In the genomic region with DNA sequence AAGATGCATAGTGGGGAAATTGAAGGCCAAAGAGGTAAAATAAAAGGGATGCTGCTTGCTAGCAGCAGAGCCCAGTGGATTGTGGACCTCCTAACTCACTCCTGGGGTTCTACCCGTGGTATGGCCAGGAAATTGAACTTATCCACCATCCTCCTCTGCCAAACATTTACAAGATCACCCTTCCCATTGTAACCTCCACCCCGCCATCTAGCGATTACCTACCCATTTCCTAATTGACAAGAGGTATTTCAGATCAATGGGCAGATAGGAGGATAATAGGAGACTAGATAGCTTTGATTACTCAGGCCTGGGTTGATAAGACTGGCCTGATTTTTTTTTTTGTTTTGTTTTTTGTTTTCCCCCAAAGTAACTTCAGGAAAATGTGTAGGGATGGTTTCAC, we compare ENCODE assay signal across 23 cellular contexts.
"Had no signal": no experiment of that assay in that cellular context is flagged by ENCODE, and none has a peak within 500 bp of the region (broad histone marks: within the 10 kb centered on the region; RNA-seq: fewer than 3 reads in every experiment).

No MANE protein-coding gene starts in this region.

- H3K4me1 ChIP-seq: colonic mucosa, foreskin keratinocyte, gastroesophageal sphincter, heart left ventricle, left ventricle myocardium inferior, lower lobe of right lung had no signal

- H3K4me3 Mint-ChIP-seq: dendritic cell treated with granulocyte-macrophage colony-stimulating factor and Interleukin-4, amounts not matched to agents 40 ng/mL and 50 ng/mL, for 4 days; effector memory CD8-positive, alpha-beta T cell; immature natural killer cell; naive thymus-derived CD4-positive, alpha-beta T cell had no signal

- FAIRE-seq: frontal cortex, kidney had no signal

- ATAC-seq: effector memory CD8-positive, alpha-beta T cell; foreskin keratinocyte; gastroesophageal sphincter; heart left ventricle; left colon; left lobe of liver; lower lobe of right lung; naive thymus-derived CD4-positive, alpha-beta T cell had no signal

- H3K27ac ChIP-seq: colonic mucosa, esophagus muscularis mucosa, foreskin keratinocyte, gastroesophageal sphincter, heart left ventricle, hepatocyte, left ventricle myocardium inferior, lower lobe of right lung had no signal

- H2AFZ ChIP-seq: hepatocyte had no signal

- H3K36me3 Mint-ChIP-seq: immature natural killer cell; naive thymus-derived CD4-positive, alpha-beta T cell had no signal

- H3K27me3 Mint-ChIP-seq: dendritic cell treated with granulocyte-macrophage colony-stimulating factor and Interleukin-4, amounts not matched to agents 40 ng/mL and 50 ng/mL, for 4 days; effector memory CD8-positive, alpha-beta T cell; naive thymus-derived CD4-positive, alpha-beta T cell had no signal

- H3K79me2 ChIP-seq: hepatocyte had no signal

- H3K9me3 ChIP-seq: colonic mucosa, esophagus muscularis mucosa, gastroesophageal sphincter, heart left ventricle, left ventricle myocardium inferior, lower lobe of right lung had no signal

- H3K4me3 ChIP-seq: colonic mucosa, esophagus muscularis mucosa, gastroesophageal sphincter, heart left ventricle, hepatocyte, left ventricle myocardium inferior, lower lobe of right lung had no signal

- H3K27ac Mint-ChIP-seq: dendritic cell treated with granulocyte-macrophage colony-stimulating factor and Interleukin-4, amounts not matched to agents 40 ng/mL and 50 ng/mL, for 4 days; effector memory CD8-positive, alpha-beta T cell; immature natural killer cell; naive thymus-derived CD4-positive, alpha-beta T cell had no signal

- H3K9me3 Mint-ChIP-seq: dendritic cell treated with granulocyte-macrophage colony-stimulating factor and Interleukin-4, amounts not matched to agents 40 ng/mL and 50 ng/mL, for 4 days had no signal

- H3K27me3 ChIP-seq: colonic mucosa, esophagus muscularis mucosa, foreskin keratinocyte, gastroesophageal sphincter, hepatocyte had no signal

- H3K4me1 Mint-ChIP-seq: immature natural killer cell; naive thymus-derived CD4-positive, alpha-beta T cell had no signal

- H3K36me3 ChIP-seq: colonic mucosa, esophagus muscularis mucosa, gastroesophageal sphincter, heart left ventricle, left ventricle myocardium inferior, lower lobe of right lung had no signal

- H3K4me2 ChIP-seq: hepatocyte had no signal

- DNase-seq: colonic mucosa; cortex of kidney; effector CD8-positive, alpha-beta T cell; effector memory CD8-positive, alpha-beta T cell; foreskin keratinocyte; heart left ventricle; hypothalamus; immature natural killer cell; islet precursor cell; kidney; kidney glomerular epithelial cell; left colon; left ventricle myocardium inferior; lower lobe of right lung; mesenchymal stem cell; midbrain; naive thymus-derived CD4-positive, alpha-beta T cell had no signal
